ENCODE assay signal across 8 cellular contexts in genomic region chr9:127049044-127049443, GRCh38.
DNase-seq lines count a peak whose midpoint lies in the region; ATAC-seq and TF ChIP-seq lines count a peak whose summit lies in the region.

No MANE protein-coding gene starts in this region.

- peaks cover 18% of the 10 kb centered on the region for H3K4me1 Mint-ChIP-seq in activated naive CD8-positive, alpha-beta T cell treated with anti-CD3 and anti-CD28 coated beads, Interleukin-2, amount 10 ng/mL, durations not matched to agents 7 days and 5 days
- H3K4me1 Mint-ChIP-seq in activated naive CD8-positive, alpha-beta T cell treated with anti-CD3 and anti-CD28 coated beads for 36 hours = peaks cover 8% of the 10 kb centered on the region

- ATAC-seq in activated naive CD8-positive, alpha-beta T cell treated with anti-CD3 and anti-CD28 coated beads, Interleukin-2, amount 10 ng/mL, durations not matched to agents 7 days and 5 days (ENCODE audit: low read depth) = peak; percentile 85
- peak; percentile 56 for ATAC-seq in left colon

- H3K9me3 ChIP-seq in vagina = no peaks in the 10 kb centered on the region

- no peaks in the 10 kb centered on the region for H3K27me3 ChIP-seq in vagina
- H3K27me3 ChIP-seq in H7 (ENCODE audit: control insufficient read depth, insufficient read depth, low read length) = no peaks in the 10 kb centered on the region

- peaks cover 22% of the 10 kb centered on the region for H3K4me1 ChIP-seq in vagina

- TF ChIP-seq CTCF in astrocyte of the cerebellum (IDR thresholded peaks at IDR 0.05; ENCODE audit: low read depth, low read length, missing control alignments) = peak; percentile 41
- TF ChIP-seq CTCF in vagina (IDR thresholded peaks at IDR 0.05) = peak in 2 of 3 experiments; percentile 18 to 47

- peaks cover 11% of the 10 kb centered on the region for H3K27me3 Mint-ChIP-seq in activated naive CD8-positive, alpha-beta T cell treated with anti-CD3 and anti-CD28 coated beads, Interleukin-2, amount 10 ng/mL, durations not matched to agents 7 days and 5 days
- H3K27me3 Mint-ChIP-seq in activated naive CD8-positive, alpha-beta T cell treated with anti-CD3 and anti-CD28 coated beads for 36 hours = no peaks in the 10 kb centered on the region

- H3K9me3 Mint-ChIP-seq in activated naive CD8-positive, alpha-beta T cell treated with anti-CD3 and anti-CD28 coated beads, Interleukin-2, amount 10 ng/mL, durations not matched to agents 7 days and 5 days = no peaks in the 10 kb centered on the region
- no peaks in the 10 kb centered on the region for H3K9me3 Mint-ChIP-seq in activated naive CD8-positive, alpha-beta T cell treated with anti-CD3 and anti-CD28 coated beads for 36 hours

- intact Hi-C loops in left colon (cut with DNase I, micrococcal nuclease) (no loop called here), vagina (cut with DNase I) (no loop called here)

- peak overlapping the region; percentile 14 for H3K27ac Mint-ChIP-seq in activated naive CD8-positive, alpha-beta T cell treated with anti-CD3 and anti-CD28 coated beads, Interleukin-2, amount 10 ng/mL, durations not matched to agents 7 days and 5 days
- no peak overlapping the region for H3K27ac Mint-ChIP-seq in activated naive CD8-positive, alpha-beta T cell treated with anti-CD3 and anti-CD28 coated beads for 36 hours

- H3K4me3 ChIP-seq in astrocyte of the cerebellum (ENCODE audit: low read depth, low read length) = no peak overlapping the region
- peak overlapping the region in 1 of 2 donors; percentile 14 for H3K4me3 ChIP-seq in vagina
- no peak overlapping the region for H3K4me3 ChIP-seq in H7 (ENCODE audit: insufficient read depth, low read depth, low read length)

- no peaks in the 10 kb centered on the region for H3K36me3 ChIP-seq in vagina
- no peaks in the 10 kb centered on the region; the same call in 1 of the 2 replicates for H3K36me3 ChIP-seq in H7 (replicated peaks; ENCODE audit: control insufficient read depth, insufficient read depth, low read length)

- in situ Hi-C loops in astrocyte of the cerebellum (cut with HindIII; ENCODE audit: low sequenced_read_pairs) = no loop called here

- TF ChIP-seq POLR2A in vagina (IDR thresholded peaks at IDR 0.05) = no peak

- DNase-seq in activated naive CD8-positive, alpha-beta T cell treated with anti-CD3 and anti-CD28 coated beads, Interleukin-2, amount 10 ng/mL, durations not matched to agents 7 days and 5 days = no peak
- no peak for DNase-seq in activated naive CD8-positive, alpha-beta T cell treated with anti-CD3 and anti-CD28 coated beads for 36 hours
- DNase-seq in NCI-H2029 (lab: John Stamatoyannopoulos, UW) (peak; percentile 43), astrocyte of the cerebellum (ENCODE audit: low read depth) (peak; percentile 64), left colon (peak in 1 of 2 donors; percentile 36), vagina (ENCODE audit: extremely low spot score in 2 of 2) (peak; percentile 64 to 91), H7 (no peak), NCI-H1694 (lab: John Stamatoyannopoulos, UW) (no peak)

- H3K27ac ChIP-seq in vagina = peak overlapping the region; percentile 26

- peak overlapping the region; percentile 73 for H3K4me3 Mint-ChIP-seq in activated naive CD8-positive, alpha-beta T cell treated with anti-CD3 and anti-CD28 coated beads, Interleukin-2, amount 10 ng/mL, durations not matched to agents 7 days and 5 days
- no peak overlapping the region for H3K4me3 Mint-ChIP-seq in activated naive CD8-positive, alpha-beta T cell treated with anti-CD3 and anti-CD28 coated beads for 36 hours

- H3K36me3 Mint-ChIP-seq in activated naive CD8-positive, alpha-beta T cell treated with anti-CD3 and anti-CD28 coated beads, Interleukin-2, amount 10 ng/mL, durations not matched to agents 7 days and 5 days = no peaks in the 10 kb centered on the region
- H3K36me3 Mint-ChIP-seq in activated naive CD8-positive, alpha-beta T cell treated with anti-CD3 and anti-CD28 coated beads for 36 hours = no peaks in the 10 kb centered on the region

- POLR2A ChIA-PET in activated naive CD8-positive, alpha-beta T cell treated with anti-CD3 and anti-CD28 coated beads, Interleukin-2, amount 10 ng/mL, durations not matched to agents 7 days and 5 days (lab: Charles Lee) = no interaction called here

Comparison
In these comparisons a context has a peak if more than half of its experiments do, and no peak if none do; other contexts are left out.
1. DNase-seq: peak in NCI-H2029 (single experiment), astrocyte of the cerebellum (single experiment) and vagina (2 of 2); none in activated naive CD8-positive, alpha-beta T cell treated with anti-CD3 and anti-CD28 coated beads, Interleukin-2, amount 10 ng/mL, durations not matched to agents 7 days and 5 days (single experiment), activated naive CD8-positive, alpha-beta T cell treated with anti-CD3 and anti-CD28 coated beads for 36 hours (single experiment), H7 (single experiment) and NCI-H1694 (single experiment).